1 cellular context compared by ENCODE assay signal in genomic region chr7:132419538-132419937, GRCh38.
A peak's percentile ranks its signal among the peaks of the same experiment; 100 is the strongest.
TF ChIP-seq lines count a peak whose summit lies in the region.

No MANE protein-coding gene starts in this region.

TF ChIP-seq in K562, 482 proteins besides CTCF, POLR2A, EP300 and RAD21 (continued from another document and continues in another):
- TF ChIP-seq ZBTB40 (IDR thresholded peaks at IDR 0.05) (no peak), ZBTB40 (CRISPR knock-in tag; IDR thresholded peaks at IDR 0.05) (no peak), POLR2AphosphoS5 (IDR thresholded peaks at IDR 0.05; ENCODE audit: control insufficient read depth, insufficient read depth, low read depth, low read length) (peak; percentile 57; the same call in 1 of the 2 replicates), ZNF217 (CRISPR knock-in tag; IDR thresholded peaks at IDR 0.05) (no peak), YBX1 (IDR thresholded peaks at IDR 0.05) (no peak), ARID4B (CRISPR knock-in tag; IDR thresholded peaks at IDR 0.05) (no peak), SMAD3 (CRISPR knock-in tag; conservative IDR thresholded peaks at IDR 0.05) (0 out of 2 replicates have a peak, but pooled peaks have one; percentile 29), SAFB2 (IDR thresholded peaks at IDR 0.05; ENCODE audit: borderline replicate concordance, low read depth, low read length, severe bottlenecking) (no peak), MXI1 (IDR thresholded peaks at IDR 0.05; ENCODE audit: low read depth, low read length) (no peak), ZNF398 (CRISPR knock-in tag; IDR thresholded peaks at IDR 0.05) (no peak), RNF2 (IDR thresholded peaks at IDR 0.05) (no peak), SRSF1 (IDR thresholded peaks at IDR 0.05; ENCODE audit: low read depth, low read length) (no peak), C11orf30 (IDR thresholded peaks at IDR 0.05; ENCODE audit: low read depth) (no peak), LARP7 (IDR thresholded peaks at IDR 0.05) (no peak), ZC3H8 (IDR thresholded peaks at IDR 0.05) (no peak), NELFE (IDR thresholded peaks at IDR 0.05; ENCODE audit: insufficient read depth, insufficient read length) (no peak), SIN3B (IDR thresholded peaks at IDR 0.05; ENCODE audit: low read depth) (no peak), TFAP4 (CRISPR knock-in tag; IDR thresholded peaks at IDR 0.05; ENCODE audit: borderline replicate concordance) (no peak), ZBTB2 (IDR thresholded peaks at IDR 0.05) (no peak), SIN3A (IDR thresholded peaks at IDR 0.05; ENCODE audit: borderline replicate concordance in 2 of 2, control insufficient read depth in 1 of 2, low read depth in 2 of 2, low read length in 2 of 2) (no peak), BRD4 (IDR thresholded peaks at IDR 0.05) (no peak), MNT (conservative IDR thresholded peaks at IDR 0.05) (no peak; a peak in 1 of 4 replicates), MAZ (CRISPR knock-in tag; conservative IDR thresholded peaks at IDR 0.05 in 1 of 2, IDR thresholded peaks at IDR 0.05 in 1 of 2) (0 out of 4 replicates have a peak, but pooled peaks of 1 of the 2 experiments have one; percentile 31), RCOR1 (IDR thresholded peaks at IDR 0.05; ENCODE audit: borderline replicate concordance in 1 of 2, low read depth in 2 of 2, low read length in 2 of 2) (peak in 1 of 2 experiments; percentile 24; a peak in 1 of 4 replicates), ZNF395 (CRISPR knock-in tag; IDR thresholded peaks at IDR 0.05) (peak; percentile 74; the same call in 1 of the 2 replicates), ZNF75A (CRISPR knock-in tag; IDR thresholded peaks at IDR 0.05) (no peak), TAF7 (tag; IDR thresholded peaks at IDR 0.05) (no peak), ZBTB9 (CRISPR knock-in tag; IDR thresholded peaks at IDR 0.05) (no peak)
